Comparison of ENCODE assay signal across 25 cellular contexts in the genomic region with DNA sequence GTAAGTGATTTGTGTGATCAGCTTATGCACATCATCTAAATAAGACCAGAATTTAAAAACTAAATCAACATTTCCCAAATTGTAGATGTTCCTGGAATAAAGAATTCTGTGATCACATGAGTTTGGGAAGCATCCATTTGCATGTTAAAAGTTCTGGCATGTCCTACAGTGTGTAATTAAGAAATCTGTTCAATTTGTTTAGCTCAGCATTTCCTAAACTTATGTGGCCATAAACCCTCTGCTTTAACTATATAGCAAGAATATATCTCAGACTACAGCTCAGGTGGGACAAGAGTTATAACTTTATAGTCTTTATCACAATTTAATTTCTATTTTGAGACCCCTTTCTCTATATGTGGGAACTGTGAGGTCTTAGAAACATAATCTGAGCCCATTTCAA.
"Had no signal": no experiment of that assay in that cellular context is flagged by ENCODE, and none has a peak within 500 bp of the region (broad histone marks: within the 10 kb centered on the region; RNA-seq: fewer than 3 reads in every experiment).

No MANE protein-coding gene starts in this region.

- H3K4me3 ChIP-seq: lung, mucosa of descending colon, pancreas, smooth muscle cell, stomach, thyroid gland, vagina had no signal

- H3K4me1 Mint-ChIP-seq: memory B cell, naive B cell had no signal

- FAIRE-seq: colon, frontal cortex, kidney, pancreas had no signal

- H3K27ac Mint-ChIP-seq: dendritic cell treated with granulocyte-macrophage colony-stimulating factor and Interleukin-4, amounts not matched to agents 40 ng/mL and 50 ng/mL, for 4 days; memory B cell; naive B cell had no signal

- H3K4me2 ChIP-seq: smooth muscle cell had no signal

- H3K4me3 Mint-ChIP-seq: dendritic cell treated with granulocyte-macrophage colony-stimulating factor and Interleukin-4, amounts not matched to agents 40 ng/mL and 50 ng/mL, for 4 days; memory B cell; naive B cell; neural crest cell had no signal

- H3K27me3 ChIP-seq: neutrophil, pancreas, stomach, thyroid gland, vagina had no signal

- H3K27me3 Mint-ChIP-seq: dendritic cell treated with granulocyte-macrophage colony-stimulating factor and Interleukin-4, amounts not matched to agents 40 ng/mL and 50 ng/mL, for 4 days had no signal

- DNase-seq: head of caudate nucleus; kidney; mucosa of descending colon; naive B cell; pancreas; retina; stimulated activated CD4-positive, alpha-beta T cell treated with anti-CD3 and anti-CD28 coated beads, Interleukin-12 subunit alpha, Interleukin-12 subunit beta, amount 100 ng/mL, for 4 hours; stimulated activated CD4-positive, alpha-beta T cell treated with anti-CD3 and anti-CD28 coated beads, Interleukin-1b, Interleukin-23, amount 100 ng/mL, for 48 hours; stimulated activated CD4-positive, alpha-beta T cell treated with anti-CD3 and anti-CD28 coated beads, Interleukin-4, amount 100 ng/mL, for 1 hour; stimulated activated CD8-positive, alpha-beta memory T cell treated with anti-CD3 and anti-CD28 coated beads, Interleukin-4, amount 100 ng/mL, for 48 hours; stimulated activated naive CD4-positive, alpha-beta T cell treated with Interleukin-2 at 50 U/mL for 16 hours; stomach; thyroid gland; trophoblast cell had no signal

- H3K9me3 Mint-ChIP-seq: dendritic cell treated with granulocyte-macrophage colony-stimulating factor and Interleukin-4, amounts not matched to agents 40 ng/mL and 50 ng/mL, for 4 days; memory B cell; naive B cell; neural crest cell had no signal

- H3K36me3 ChIP-seq: neutrophil, pancreas, thyroid gland, vagina had no signal

- H3K9me3 ChIP-seq: mucosa of descending colon, neutrophil, pancreas, stomach, thyroid gland, vagina had no signal

- H3K36me3 Mint-ChIP-seq: memory B cell, naive B cell had no signal

- H3K4me1 ChIP-seq: pancreas, thyroid gland, vagina had no signal

- ATAC-seq: left lobe of liver, mucosa of descending colon, pancreas, sciatic nerve had no signal

- H3K27ac ChIP-seq: neutrophil, pancreas, stomach, thyroid gland, vagina had no signal
